ENCODE assay signal across 9 cellular contexts in the genomic region with DNA sequence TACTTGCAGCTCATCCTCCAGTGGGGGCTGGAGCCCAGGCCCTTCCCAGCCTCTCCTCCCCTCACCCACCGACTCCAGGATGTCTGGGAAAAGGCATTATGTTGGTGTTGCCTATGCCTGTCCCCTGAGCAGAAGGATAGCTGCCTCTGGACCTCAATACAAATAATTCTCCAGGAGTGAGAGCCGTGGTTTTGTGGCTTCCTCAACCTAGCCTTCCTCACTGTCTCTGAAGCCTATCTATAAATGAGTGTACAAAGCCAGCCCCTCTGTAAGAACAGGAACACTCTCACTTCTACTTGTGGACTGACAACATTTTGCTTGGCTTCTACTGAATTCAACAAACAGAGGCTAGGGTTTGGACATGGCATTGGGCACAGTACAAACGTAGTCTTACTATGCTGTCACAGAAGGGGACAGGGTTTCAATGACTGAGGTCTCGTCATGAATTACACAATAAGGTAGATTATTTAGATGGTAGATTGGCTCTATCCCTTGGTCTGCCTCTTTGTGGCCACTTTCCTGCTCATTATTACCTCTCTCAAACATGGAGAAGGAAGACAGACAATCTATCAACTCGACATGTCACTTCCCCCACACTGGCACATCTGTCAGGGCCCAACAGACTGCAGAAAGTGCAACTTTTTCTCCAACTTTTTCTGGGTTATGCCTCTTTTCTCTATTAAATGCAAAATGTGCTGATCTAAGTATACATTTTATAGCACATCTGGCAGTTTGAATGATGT.
DNase-seq lines count a peak whose midpoint lies in the region; ATAC-seq, FAIRE-seq and TF ChIP-seq lines count a peak whose summit lies in the region.
"Had no signal": no experiment of that assay in that cellular context is flagged by ENCODE, and none has a peak within 500 bp of the region (broad histone marks: within the 10 kb centered on the region; RNA-seq: fewer than 3 reads in every experiment).

No MANE protein-coding gene starts in this region.

- no peaks in the 10 kb centered on the region for H3K27me3 Mint-ChIP-seq in activated naive CD8-positive, alpha-beta T cell treated with anti-CD3 and anti-CD28 coated beads, Interleukin-2, amount 50 U/mL, for 24 hours
- no peaks in the 10 kb centered on the region for H3K27me3 Mint-ChIP-seq in activated naive CD8-positive, alpha-beta T cell treated with anti-CD3 and anti-CD28 coated beads for 36 hours

- peak; percentile 45 for ATAC-seq in activated naive CD8-positive, alpha-beta T cell treated with anti-CD3 and anti-CD28 coated beads, Interleukin-2, amount 50 U/mL, for 24 hours

- intact Hi-C loops in uterus (cut with DNase I; ENCODE audit: low total_unique reads), result no loop called here

- H3K9me3 ChIP-seq in uterus, result no peaks in the 10 kb centered on the region

- TF ChIP-seq CTCF in astrocyte of the spinal cord (IDR thresholded peaks at IDR 0.05; ENCODE audit: low read depth, low read length), result no peak
- no peak for TF ChIP-seq CTCF in uterus (IDR thresholded peaks at IDR 0.05)

- no peaks in the 10 kb centered on the region for H3K36me3 ChIP-seq in uterus

- DNase-seq in activated naive CD8-positive, alpha-beta T cell treated with anti-CD3 and anti-CD28 coated beads, Interleukin-2, amount 50 U/mL, for 24 hours, result no peak
- no peak for DNase-seq in activated naive CD8-positive, alpha-beta T cell treated with anti-CD3 and anti-CD28 coated beads for 36 hours
- no peak for DNase-seq in HTR-8/SVneo (ENCODE audit: insufficient read length, low spot score)
- DNase-seq in astrocyte of the spinal cord (ENCODE audit: low read depth, low spot score), result peak; percentile 34
- DNase-seq in uterus, result no peak
- DNase-seq in NCI-H2227 treated with DMSO at 0.1 percent for 48 hours (lab: John Stamatoyannopoulos, UW), result no peak
- no peak for DNase-seq in effector CD4-positive, alpha-beta T cell
- DNase-seq in NCI-H2227 (lab: John Stamatoyannopoulos, UW; ENCODE audit: unreplicated experiment), result no peak
- DNase-seq: NCI-H748 treated with DMSO at 0.1 percent for 48 hours had no signal

- H3K27me3 ChIP-seq in uterus, result no peaks in the 10 kb centered on the region

- peak overlapping the region; percentile 3 for H3K27ac Mint-ChIP-seq in activated naive CD8-positive, alpha-beta T cell treated with anti-CD3 and anti-CD28 coated beads, Interleukin-2, amount 50 U/mL, for 24 hours
- no peak overlapping the region for H3K27ac Mint-ChIP-seq in activated naive CD8-positive, alpha-beta T cell treated with anti-CD3 and anti-CD28 coated beads for 36 hours

- H3K4me3 Mint-ChIP-seq in activated naive CD8-positive, alpha-beta T cell treated with anti-CD3 and anti-CD28 coated beads, Interleukin-2, amount 50 U/mL, for 24 hours, result no peak overlapping the region
- H3K4me3 Mint-ChIP-seq in activated naive CD8-positive, alpha-beta T cell treated with anti-CD3 and anti-CD28 coated beads for 36 hours, result no peak overlapping the region

- TF ChIP-seq POLR2A in uterus (IDR thresholded peaks at IDR 0.05), result no peak

- H3K4me3 ChIP-seq in astrocyte of the spinal cord (ENCODE audit: low read depth, low read length) (no peak overlapping the region), uterus (no peak overlapping the region)

- H3K36me3 Mint-ChIP-seq in activated naive CD8-positive, alpha-beta T cell treated with anti-CD3 and anti-CD28 coated beads, Interleukin-2, amount 50 U/mL, for 24 hours (ENCODE audit: low read depth), result peaks cover 19% of the 10 kb centered on the region
- peaks cover 17% of the 10 kb centered on the region for H3K36me3 Mint-ChIP-seq in activated naive CD8-positive, alpha-beta T cell treated with anti-CD3 and anti-CD28 coated beads for 36 hours

- H3K4me1 ChIP-seq in uterus, result peaks cover 0 to 13% of the 10 kb centered on the region in 2 donors

- H3K9me3 Mint-ChIP-seq in activated naive CD8-positive, alpha-beta T cell treated with anti-CD3 and anti-CD28 coated beads, Interleukin-2, amount 50 U/mL, for 24 hours, result no peaks in the 10 kb centered on the region
- H3K9me3 Mint-ChIP-seq in activated naive CD8-positive, alpha-beta T cell treated with anti-CD3 and anti-CD28 coated beads for 36 hours, result no peaks in the 10 kb centered on the region

- FAIRE-seq in HTR-8/SVneo (lab: Jason Lieb, UNC), result peak; percentile 4

- H3K4me1 Mint-ChIP-seq in activated naive CD8-positive, alpha-beta T cell treated with anti-CD3 and anti-CD28 coated beads, Interleukin-2, amount 50 U/mL, for 24 hours, result peaks cover 8% of the 10 kb centered on the region
- peaks cover 10% of the 10 kb centered on the region for H3K4me1 Mint-ChIP-seq in activated naive CD8-positive, alpha-beta T cell treated with anti-CD3 and anti-CD28 coated beads for 36 hours

- in situ Hi-C loops in astrocyte of the spinal cord (cut with HindIII; ENCODE audit: low sequenced_read_pairs), result no loop called here

- H3K27ac ChIP-seq in uterus, result peak overlapping the region; percentile 22 to 36
